Comparison of ENCODE assay signal across 24 cellular contexts in the genomic region with DNA sequence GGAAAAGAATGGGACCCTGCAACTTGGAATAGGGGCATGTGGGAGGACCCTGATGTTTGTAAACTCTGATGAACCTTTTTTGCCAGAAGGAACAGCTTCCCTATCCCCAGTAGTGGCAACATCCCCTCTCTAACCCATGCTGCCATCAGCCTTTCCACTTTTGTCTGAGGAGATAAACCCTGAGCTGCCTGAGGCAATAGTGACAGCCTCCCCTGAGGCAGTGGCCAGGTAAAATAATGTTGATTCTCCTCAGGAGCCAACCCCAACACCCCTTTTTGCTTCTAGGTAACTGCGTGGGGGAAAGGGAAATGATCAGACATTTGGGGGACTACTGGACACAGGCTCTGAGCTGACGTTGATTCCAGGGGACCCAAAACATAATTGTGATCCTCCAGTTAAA.
"Had no signal": no experiment of that assay in that cellular context is flagged by ENCODE, and none has a peak within 500 bp of the region (broad histone marks: within the 10 kb centered on the region; RNA-seq: fewer than 3 reads in every experiment).

No MANE protein-coding gene starts in this region.

- H3K4me3 Mint-ChIP-seq: dendritic cell treated with granulocyte-macrophage colony-stimulating factor and Interleukin-4, amounts not matched to agents 40 ng/mL and 50 ng/mL, for 4 days; effector memory CD8-positive, alpha-beta T cell; endodermal cell had no signal

- H3K36me3 ChIP-seq: colonic mucosa, esophagus squamous epithelium, gastrocnemius medialis, gastroesophageal sphincter, heart left ventricle, heart right ventricle had no signal

- ATAC-seq: effector memory CD8-positive, alpha-beta T cell; esophagus mucosa; foreskin keratinocyte; gastrocnemius medialis; gastroesophageal sphincter; heart left ventricle; heart right ventricle had no signal

- H3K9me3 Mint-ChIP-seq: dendritic cell treated with granulocyte-macrophage colony-stimulating factor and Interleukin-4, amounts not matched to agents 40 ng/mL and 50 ng/mL, for 4 days; effector memory CD8-positive, alpha-beta T cell; endodermal cell had no signal

- H3K27me3 ChIP-seq: colonic mucosa, dorsolateral prefrontal cortex, esophagus squamous epithelium, foreskin keratinocyte, gastrocnemius medialis, gastroesophageal sphincter, heart left ventricle, heart right ventricle had no signal

- H3K4me3 ChIP-seq: colonic mucosa, coronary artery, dorsolateral prefrontal cortex, esophagus squamous epithelium, gastrocnemius medialis, gastroesophageal sphincter, heart left ventricle, heart right ventricle had no signal

- H3K4me1 ChIP-seq: colonic mucosa, esophagus squamous epithelium, foreskin keratinocyte, gastrocnemius medialis, gastroesophageal sphincter had no signal

- DNase-seq: colonic mucosa; cortex of kidney; dermis blood vessel endothelial cell; dorsolateral prefrontal cortex; effector CD4-positive, alpha-beta T cell; effector CD8-positive, alpha-beta T cell; effector memory CD4-positive, alpha-beta T cell; effector memory CD8-positive, alpha-beta T cell; endodermal cell; erythroblast; esophagus squamous epithelium; foreskin fibroblast; foreskin keratinocyte; foreskin melanocyte; gastrocnemius medialis; glutamatergic neuron; head of caudate nucleus; heart left ventricle; heart right ventricle had no signal

- H3K27ac ChIP-seq: colonic mucosa, coronary artery, dorsolateral prefrontal cortex, epithelial cell of prostate, esophagus squamous epithelium, foreskin keratinocyte, gastrocnemius medialis, gastroesophageal sphincter, heart left ventricle, heart right ventricle had no signal

- H3K27me3 Mint-ChIP-seq: effector memory CD8-positive, alpha-beta T cell had no signal

- H3K27ac Mint-ChIP-seq: dendritic cell treated with granulocyte-macrophage colony-stimulating factor and Interleukin-4, amounts not matched to agents 40 ng/mL and 50 ng/mL, for 4 days; effector memory CD8-positive, alpha-beta T cell; endodermal cell had no signal

- H3K9me3 ChIP-seq: colonic mucosa, esophagus squamous epithelium, gastrocnemius medialis, gastroesophageal sphincter, heart left ventricle, heart right ventricle had no signal

- H3K4me1 Mint-ChIP-seq: endodermal cell had no signal
